In genomic region chr12:21645041-21645500, GRCh38 we compare ENCODE assay signal across 14 cellular contexts. TPM values are rescaled to one million over a fixed set of nuclear protein-coding genes. Genes with fewer than 3 reads are reported as not detected.
DNase-seq lines count a peak whose midpoint lies in the region; FAIRE-seq and TF ChIP-seq lines count a peak whose summit lies in the region.
"Not testable (repeated sequence)": the region's sequence is repeated elsewhere in the genome, so short reads cannot be mapped to it uniquely, and the experiment has no call there.
"Had no signal": no experiment of that assay in that cellular context is flagged by ENCODE, and none has a peak within 500 bp of the region (broad histone marks: within the 10 kb centered on the region; RNA-seq: fewer than 3 reads in every experiment).

No MANE protein-coding gene starts in this region.

- H3K27ac Mint-ChIP-seq in activated naive CD8-positive, alpha-beta T cell: peak overlapping the region; percentile 42

- peak overlapping the region; percentile 31 for H3K4me3 Mint-ChIP-seq in activated naive CD8-positive, alpha-beta T cell

- intact Hi-C loops in kidney (cut with DNase I): not testable (repeated sequence)

- H3K18ac ChIP-seq in neuronal stem cell (ENCODE audit: low read length): not testable (repeated sequence)

- H2BK15ac ChIP-seq in neuronal stem cell (ENCODE audit: low read length): not testable (repeated sequence)

- not testable (repeated sequence) for FAIRE-seq in kidney (lab: Jason Lieb, UNC)

- H2BK5ac ChIP-seq in neuronal stem cell (ENCODE audit: low read length): not testable (repeated sequence)

- not testable (repeated sequence) for H4K8ac ChIP-seq in neuronal stem cell (ENCODE audit: low read depth, low read length)

- not testable (repeated sequence) for H3K23ac ChIP-seq in neuronal stem cell (ENCODE audit: low read depth, low read length, poor library complexity)

- peaks cover 37% of the 10 kb centered on the region for H3K36me3 Mint-ChIP-seq in activated naive CD8-positive, alpha-beta T cell

- H3K4ac ChIP-seq in neuronal stem cell (ENCODE audit: low read length): not testable (repeated sequence)

- H3K27ac ChIP-seq in WERI-Rb-1 (peak overlapping the region; percentile 70), kidney (ENCODE audit: low read depth in 2 of 2, low read length in 2 of 2) (peak overlapping the region in 1 of 2 donors; percentile 41)
- not testable (repeated sequence) for H3K27ac ChIP-seq in neuronal stem cell (replicated peaks; ENCODE audit: low read length)

- H2AFZ ChIP-seq in neuronal stem cell (ENCODE audit: low read length): not testable (repeated sequence)

- H2BK120ac ChIP-seq in neuronal stem cell (ENCODE audit: low read depth, low read length): not testable (repeated sequence)

- peaks cover 92% of the 10 kb centered on the region for H3K4me1 Mint-ChIP-seq in activated naive CD8-positive, alpha-beta T cell (ENCODE audit: low read depth)

- not testable (repeated sequence) for H4K91ac ChIP-seq in neuronal stem cell (ENCODE audit: low read depth, low read length, poor library complexity)

- no CpG with 5 or more reads among the region's 7 CpGs for WGBS in neuronal stem cell (ENCODE audit: extremely low coverage in 2 of 2, insufficient read length in 2 of 2, insufficient replicate concordance in 1 of 2), 2 donors

- H3K14ac ChIP-seq in neuronal stem cell (ENCODE audit: low read length): not testable (repeated sequence)

- not testable (repeated sequence) for H3K79me1 ChIP-seq in neuronal stem cell (ENCODE audit: low read depth, low read length)

- not testable (repeated sequence) for H2BK12ac ChIP-seq in neuronal stem cell (ENCODE audit: low read length)

- not testable (repeated sequence) for TF ChIP-seq CTCF in WERI-Rb-1 (IDR thresholded peaks at IDR 0.05; ENCODE audit: low read depth, low read length); epithelial cell of proximal tubule (conservative IDR thresholded peaks at IDR 0.05; ENCODE audit: low read depth, low read length); kidney (IDR thresholded peaks at IDR 0.05; ENCODE audit: borderline replicate concordance, extremely low read depth, insufficient read depth)

- in situ Hi-C loops in ACHN (cut with HindIII; ENCODE audit: low pct_ligation_motif_present, low pct_unique_long_range_greater_than_20kb, low sequenced_read_pairs); HAP-1 (cut with MboI; ENCODE audit: low sequenced_read_pairs): not testable (repeated sequence)

- peaks cover 58% of the 10 kb centered on the region for H3K4me1 ChIP-seq in HAP-1
- H3K4me1 ChIP-seq in kidney (ENCODE audit: control insufficient read depth in 1 of 2, insufficient read depth in 1 of 2, low read depth in 1 of 2, low read length in 2 of 2): peaks cover 0 to 14% of the 10 kb centered on the region in 2 donors
- not testable (repeated sequence) for H3K4me1 ChIP-seq in neuronal stem cell (ENCODE audit: control insufficient read depth in 2 of 2, insufficient read depth in 1 of 2, low read depth in 1 of 2, low read length in 2 of 2)

- H3K9me3 ChIP-seq in HAP-1; WERI-Rb-1 (ENCODE audit: severe bottlenecking); kidney (ENCODE audit: control insufficient read depth in 1 of 2, low read length in 2 of 2); neuronal stem cell (replicated peaks in 1 of 2; ENCODE audit: control insufficient read depth in 2 of 2, insufficient read depth in 1 of 2, low read depth in 1 of 2, low read length in 2 of 2): not testable (repeated sequence)

- H3K9ac ChIP-seq in kidney (ENCODE audit: low read length in 2 of 2); neuronal stem cell (ENCODE audit: low read depth, low read length, poor library complexity): not testable (repeated sequence)

- H3K27me3 ChIP-seq in HAP-1 (ENCODE audit: low read depth); WERI-Rb-1 (ENCODE audit: insufficient read depth, low read depth, severe bottlenecking); neuronal stem cell (ENCODE audit: control insufficient read depth in 3 of 3, insufficient read depth in 3 of 3, low read depth in 1 of 3, low read length in 3 of 3): not testable (repeated sequence)

- DNase-seq in ACHN: peak; percentile 89
- peak; percentile 80 to 85 for DNase-seq in HAP-1 (ENCODE audit: low spot score in 2 of 2)
- peak; percentile 11 for DNase-seq in NCI-H748 (lab: John Stamatoyannopoulos, UW; ENCODE audit: unreplicated experiment)
- DNase-seq in WERI-Rb-1: peak; percentile 85
- DNase-seq in epithelial cell of proximal tubule (ENCODE audit: low read depth): peak; percentile 30
- DNase-seq in kidney: peak; percentile 29
- DNase-seq in neuronal stem cell (ENCODE audit: low spot score): peak; percentile 8

- not testable (repeated sequence) for H3K4me3 ChIP-seq in HAP-1; WERI-Rb-1 (ENCODE audit: low read depth, low read length); epithelial cell of proximal tubule (ENCODE audit: low read depth, low read length); kidney (ENCODE audit: low read length in 2 of 2); neuronal stem cell (ENCODE audit: low read length in 2 of 2)

- H3K9me3 Mint-ChIP-seq in activated naive CD8-positive, alpha-beta T cell (ENCODE audit: low read depth): not testable (repeated sequence)

- H3K36me3 ChIP-seq in HAP-1 (replicated peaks) (peaks cover 89% of the 10 kb centered on the region), WERI-Rb-1 (peaks cover 86% of the 10 kb centered on the region), kidney (ENCODE audit: control insufficient read depth in 1 of 2, insufficient read depth in 2 of 2, low read length in 2 of 2) (peaks cover 45 to 60% of the 10 kb centered on the region in 2 donors), neuronal stem cell (replicated peaks in 1 of 2; ENCODE audit: control insufficient read depth in 2 of 2, insufficient read depth in 2 of 2, low read length in 2 of 2) (peaks cover 20 to 100% of the 10 kb centered on the region in 2 donors)

- not testable (repeated sequence) for H3K27me3 Mint-ChIP-seq in activated naive CD8-positive, alpha-beta T cell

- not testable (repeated sequence) for H2AK5ac ChIP-seq in neuronal stem cell (ENCODE audit: low read depth, low read length)

- H3K4me2 ChIP-seq in neuronal stem cell (ENCODE audit: insufficient read depth, low read length, poor library complexity, severe bottlenecking): peak overlapping the region; percentile 25

RNA-seq across cellular contexts. Expression of gene LDHB, which starts 12.6 kb away (rescaled TPM):
- 1,091 and 1,244 TPM in 2 replicates for total RNA-seq in epithelial cell of proximal tubule
- total RNA-seq in kidney: 1,158 TPM
- polyA plus RNA-seq in kidney (ENCODE audit: insufficient read depth, low read depth, low replicate concordance): 2,485 TPM
- polyA plus RNA-seq in neuronal stem cell (2013, experiment 1 of 2): 696 TPM
- polyA plus RNA-seq in neuronal stem cell (2013, experiment 2 of 2): 664 TPM

RNA-seq across cellular contexts. Expression of gene GYS2, which starts 40.4 kb away (rescaled TPM):
- total RNA-seq in epithelial cell of proximal tubule (not detected in 2 replicates), kidney (not detected)
- not detected for polyA plus RNA-seq in kidney (ENCODE audit: insufficient read depth, low read depth, low replicate concordance)
- not detected for polyA plus RNA-seq in neuronal stem cell (2013, experiment 1 of 2)
- not detected for polyA plus RNA-seq in neuronal stem cell (2013, experiment 2 of 2)
- total RNA-seq: A172, H1, lung microvascular endothelial cell, SK-MEL-5 had no signal
- polyA plus RNA-seq: CD14-positive monocyte, H1, neural cell had no signal

Comparison
In these comparisons a context has a peak if more than half of its experiments do, and no peak if none do; other contexts are left out.
1. DNase-seq: peak in every context shown above with its lines; median percentile 89 in ACHN; 85 in WERI-Rb-1; 82 in HAP-1; 30 in epithelial cell of proximal tubule; 29 in kidney; 11 in NCI-H748; 8 in neuronal stem cell.